Comparison of ENCODE assay signal across 31 cellular contexts in genomic region chr3:166446291-166446690, GRCh38.
DNase-seq lines count a peak whose midpoint lies in the region; ATAC-seq and TF ChIP-seq lines count a peak whose summit lies in the region.
"Had no signal": no experiment of that assay in that cellular context is flagged by ENCODE, and none has a peak within 500 bp of the region (broad histone marks: within the 10 kb centered on the region; RNA-seq: fewer than 3 reads in every experiment).

No MANE protein-coding gene starts in this region.

- peaks cover 6% of the 10 kb centered on the region for H3K9me3 Mint-ChIP-seq in activated naive CD4-positive, alpha-beta T cell treated with anti-CD3 and anti-CD28 coated beads, Interleukin-2, amount 10 ng/mL, durations not matched to agents 7 days and 5 days
- H3K9me3 Mint-ChIP-seq: activated CD4-positive, alpha-beta T cell treated with anti-CD3 and anti-CD28 coated beads, Interleukin-2, amount 10 ng/mL, durations not matched to agents 24 days and 14 days; neural crest cell had no signal

- CTCF ChIA-PET in activated naive CD4-positive, alpha-beta T cell treated with anti-CD3 and anti-CD28 coated beads, Interleukin-2, amount 10 ng/mL, durations not matched to agents 7 days and 5 days (lab: Charles Lee): no interaction called here

- no peaks in the 10 kb centered on the region for H3K36me3 ChIP-seq in adrenal gland (replicated peaks in 1 of 2)
- H3K36me3 ChIP-seq: gastroesophageal sphincter, lower lobe of right lung, Peyer's patch, tibial nerve had no signal

- no peaks in the 10 kb centered on the region for H3K4me1 Mint-ChIP-seq in activated naive CD4-positive, alpha-beta T cell treated with anti-CD3 and anti-CD28 coated beads, Interleukin-2, amount 10 ng/mL, durations not matched to agents 7 days and 5 days
- H3K4me1 Mint-ChIP-seq: activated CD4-positive, alpha-beta T cell treated with anti-CD3 and anti-CD28 coated beads, Interleukin-2, amount 10 ng/mL, durations not matched to agents 24 days and 14 days; B cell; CD8-positive, alpha-beta memory T cell; neural crest cell had no signal

- H3K36me3 Mint-ChIP-seq in activated naive CD4-positive, alpha-beta T cell treated with anti-CD3 and anti-CD28 coated beads, Interleukin-2, amount 10 ng/mL, durations not matched to agents 7 days and 5 days: no peaks in the 10 kb centered on the region
- H3K36me3 Mint-ChIP-seq: CD8-positive, alpha-beta memory T cell had no signal

- intact Hi-C loops in adrenal gland (cut with DNase I): no loop called here

- peaks cover 14% of the 10 kb centered on the region for H3K4me1 ChIP-seq in foreskin keratinocyte
- H3K4me1 ChIP-seq in adrenal gland (replicated peaks in 1 of 2): no peaks in the 10 kb centered on the region
- H3K4me1 ChIP-seq: lower lobe of right lung, Peyer's patch, tibial nerve had no signal

- no peak for TF ChIP-seq POLR2A in adrenal gland (IDR thresholded peaks at IDR 0.05)

- TF ChIP-seq CTCF in foreskin keratinocyte (conservative IDR thresholded peaks at IDR 0.05) (no peak), adrenal gland (IDR thresholded peaks at IDR 0.05) (no peak), coronary artery (IDR thresholded peaks at IDR 0.05) (no peak)

- H3K27me3 Mint-ChIP-seq in activated naive CD4-positive, alpha-beta T cell treated with anti-CD3 and anti-CD28 coated beads, Interleukin-2, amount 10 ng/mL, durations not matched to agents 7 days and 5 days: no peaks in the 10 kb centered on the region
- H3K27me3 Mint-ChIP-seq: activated CD4-positive, alpha-beta T cell treated with anti-CD3 and anti-CD28 coated beads, Interleukin-2, amount 10 ng/mL, durations not matched to agents 24 days and 14 days; B cell; CD8-positive, alpha-beta memory T cell; stimulated activated naive CD8-positive, alpha-beta T cell treated with anti-CD3 and anti-CD28 coated beads, Interleukin-15, Interleukin-2, amounts not matched to agents 100 ng/mL and 50 ng/mL, for 24 hours had no signal

- no peaks in the 10 kb centered on the region for H3K27me3 ChIP-seq in foreskin keratinocyte
- no peaks in the 10 kb centered on the region for H3K27me3 ChIP-seq in adrenal gland
- H3K27me3 ChIP-seq: gastroesophageal sphincter, Peyer's patch, tibial nerve had no signal

- ATAC-seq in foreskin keratinocyte: peak; percentile 72
- ATAC-seq: gastroesophageal sphincter, lower lobe of right lung, sciatic nerve had no signal

- H3K9me3 ChIP-seq in adrenal gland (replicated peaks in 1 of 3): no peaks in the 10 kb centered on the region
- H3K9me3 ChIP-seq: gastroesophageal sphincter, lower lobe of right lung, Peyer's patch, tibial nerve had no signal

- H3K27ac ChIP-seq in foreskin keratinocyte (peak overlapping the region; percentile 62), adrenal gland (no peak overlapping the region), coronary artery (no peak overlapping the region)
- H3K27ac ChIP-seq: gastroesophageal sphincter, lower lobe of right lung, Peyer's patch, SK-N-MC, tibial nerve, VCaP had no signal

- no peak overlapping the region for H3K4me3 ChIP-seq in adrenal gland
- H3K4me3 ChIP-seq in coronary artery: no peak overlapping the region
- H3K4me3 ChIP-seq: gastroesophageal sphincter, lower lobe of right lung, Peyer's patch, SK-N-MC, tibial nerve had no signal

- no peak overlapping the region for H3K4me3 Mint-ChIP-seq in activated naive CD4-positive, alpha-beta T cell treated with anti-CD3 and anti-CD28 coated beads, Interleukin-2, amount 10 ng/mL, durations not matched to agents 7 days and 5 days
- H3K4me3 Mint-ChIP-seq: activated CD4-positive, alpha-beta T cell treated with anti-CD3 and anti-CD28 coated beads, Interleukin-2, amount 10 ng/mL, durations not matched to agents 24 days and 14 days; B cell; CD8-positive, alpha-beta memory T cell; neural crest cell; stimulated activated naive CD8-positive, alpha-beta T cell treated with anti-CD3 and anti-CD28 coated beads, Interleukin-15, Interleukin-2, amounts not matched to agents 100 ng/mL and 50 ng/mL, for 24 hours had no signal

- DNase-seq in NOMO-1 treated with DMSO at 0.1 percent for 48 hours (lab: John Stamatoyannopoulos, UW; ENCODE audit: unreplicated experiment) (peak; percentile 25), NOMO-1 treated with dmso at 0.1 percent for 144 hours (lab: John Stamatoyannopoulos, UW; ENCODE audit: unreplicated experiment) (no peak), amniotic epithelial cell (ENCODE audit: low read depth) (peak; percentile 45), foreskin keratinocyte (peak; percentile 52 to 72), medulla oblongata (ENCODE audit: extremely low spot score) (no peak), adrenal gland (no peak), coronary artery (ENCODE audit: low spot score) (no peak)
- no peak for DNase-seq in activated naive CD4-positive, alpha-beta T cell treated with anti-CD3 and anti-CD28 coated beads, Interleukin-2, amount 10 ng/mL, durations not matched to agents 7 days and 5 days
- DNase-seq: activated CD4-positive, alpha-beta T cell treated with anti-CD3 and anti-CD28 coated beads, Interleukin-2, amount 10 ng/mL, durations not matched to agents 24 days and 14 days; activated naive CD4-positive, alpha-beta T cell treated with anti-CD3 and anti-CD28 coated beads, Interleukin-2, amount 50 U/mL, for 16 hours; CD8-positive, alpha-beta memory T cell; DMS153; effector CD8-positive, alpha-beta T cell; GDM1; islet precursor cell; KBM-7; lower lobe of right lung; NCI-H1694; NCI-H2171; NCI-H524 treated with DMSO at 0.1 percent for 48 hours; NK-92 treated with Interleukin-12 subunit alpha and Interleukin-12 subunit beta, amount 100 ng/mL, for 24 hours; Peyer's patch; posterior cingulate gyrus had no signal

- no peak overlapping the region for H3K27ac Mint-ChIP-seq in activated naive CD4-positive, alpha-beta T cell treated with anti-CD3 and anti-CD28 coated beads, Interleukin-2, amount 10 ng/mL, durations not matched to agents 7 days and 5 days
- H3K27ac Mint-ChIP-seq: activated CD4-positive, alpha-beta T cell treated with anti-CD3 and anti-CD28 coated beads, Interleukin-2, amount 10 ng/mL, durations not matched to agents 24 days and 14 days; B cell; CD8-positive, alpha-beta memory T cell; stimulated activated naive CD8-positive, alpha-beta T cell treated with anti-CD3 and anti-CD28 coated beads, Interleukin-15, Interleukin-2, amounts not matched to agents 100 ng/mL and 50 ng/mL, for 24 hours had no signal

Comparison
In these comparisons a context has a peak if more than half of its experiments do, and no peak if none do; other contexts are left out.
1. DNase-seq: peak in NOMO-1 treated with DMSO at 0.1 percent for 48 hours (single experiment), amniotic epithelial cell (single experiment) and foreskin keratinocyte (2 of 2); none in NOMO-1 treated with dmso at 0.1 percent for 144 hours (single experiment), medulla oblongata (single experiment), activated naive CD4-positive, alpha-beta T cell treated with anti-CD3 and anti-CD28 coated beads, Interleukin-2, amount 10 ng/mL, durations not matched to agents 7 days and 5 days (single experiment), adrenal gland (0 of 7) and coronary artery (single experiment).